22 cellular contexts compared by ENCODE assay signal in genomic region chr2:173137616-173138015, GRCh38.
DNase-seq lines count a peak whose midpoint lies in the region; ATAC-seq and TF ChIP-seq lines count a peak whose summit lies in the region.
"Had no signal": no experiment of that assay in that cellular context is flagged by ENCODE, and none has a peak within 500 bp of the region (broad histone marks: within the 10 kb centered on the region; RNA-seq: fewer than 3 reads in every experiment).

No MANE protein-coding gene starts in this region.

- H3K18ac ChIP-seq in mesendoderm (ENCODE audit: low read length) = no peak overlapping the region

- H3K9me3 ChIP-seq in Panc1 (ENCODE audit: control insufficient read depth, insufficient read depth, low read depth, low read length) = peaks cover 19% of the 10 kb centered on the region; the same call in 1 of the 2 replicates
- H3K9me3 ChIP-seq in spleen = peaks cover 0 to 1% (median 0%) of the 10 kb centered on the region in 8 donors

- H3K27ac ChIP-seq in Panc1 (ENCODE audit: low read length) (peak overlapping the region; percentile 91), mesendoderm (ENCODE audit: low read depth, low read length) (no peak overlapping the region), spleen (no peak overlapping the region)

- H3K27ac Mint-ChIP-seq in T-helper 2 cell treated with Interferon-gamma antibody and Interleukin-4, amounts not matched to agents 5 μg/mL and 100 μg/mL, for 36 hours = no peak overlapping the region
- H3K27ac Mint-ChIP-seq in central memory CD8-positive, alpha-beta T cell (ENCODE audit: low read depth) = no peak overlapping the region
- H3K27ac Mint-ChIP-seq in natural killer cell treated with Interleukin-12 subunit alpha and Interleukin-12 subunit beta and Interleukin-15 and Interleukin-18, amount 100 ng/mL, for 72 hours = peak overlapping the region; percentile 42 to 97
- H3K27ac Mint-ChIP-seq: CD8-positive, alpha-beta T cell had no signal

- no peak overlapping the region for H3K9ac ChIP-seq in mesendoderm (ENCODE audit: low read length)

- no peak for TF ChIP-seq CTCF in Panc1 (IDR thresholded peaks at IDR 0.05)
- TF ChIP-seq CTCF in spleen (IDR thresholded peaks at IDR 0.05 in 8 of 11, conservative IDR thresholded peaks at IDR 0.05 in 3 of 11) = no peak

- H4K5ac ChIP-seq in mesendoderm (ENCODE audit: low read length) = no peak overlapping the region

- no peak overlapping the region for H3K4ac ChIP-seq in mesendoderm (ENCODE audit: low read depth, low read length)

- H2AK5ac ChIP-seq in mesendoderm (ENCODE audit: low read length) = no peak overlapping the region

- no peak overlapping the region for H3K23ac ChIP-seq in mesendoderm (ENCODE audit: low read length)

- no CpG with 5 or more reads among the region's 3 CpGs for WGBS in mesendoderm (ENCODE audit: extremely low coverage, insufficient coverage, low lambda C conversion rate)
- WGBS in spleen, 5 donors = 64 to 74% (median 68%) methylated on average over 3 of the region's 3 CpGs

- no peak overlapping the region for H2BK120ac ChIP-seq in mesendoderm (ENCODE audit: low read depth, low read length)

- H3K79me2 ChIP-seq in mesendoderm (ENCODE audit: control insufficient read depth, insufficient read depth, low read length) = no peaks in the 10 kb centered on the region

- H3K4me3 ChIP-seq in Panc1 (ENCODE audit: low read depth in 2 of 2, low read length in 2 of 2) (no peak overlapping the region), mesendoderm (ENCODE audit: low read length) (no peak overlapping the region), spleen (no peak overlapping the region)

- in situ Hi-C loops in Panc1 (cut with HindIII; ENCODE audit: low pct_unique_long_range_greater_than_20kb, low sequenced_read_pairs) = no loop called here

- no peaks in the 10 kb centered on the region for H3K79me1 ChIP-seq in mesendoderm (ENCODE audit: low read length)

- H3K36me3 Mint-ChIP-seq in T-helper 2 cell treated with Interferon-gamma antibody and Interleukin-4, amounts not matched to agents 5 μg/mL and 100 μg/mL, for 36 hours (ENCODE audit: low read depth) = peaks cover 20% of the 10 kb centered on the region
- no peaks in the 10 kb centered on the region for H3K36me3 Mint-ChIP-seq in central memory CD8-positive, alpha-beta T cell (ENCODE audit: insufficient read depth)
- peaks cover 36% of the 10 kb centered on the region for H3K36me3 Mint-ChIP-seq in natural killer cell treated with Interleukin-12 subunit alpha and Interleukin-12 subunit beta and Interleukin-15 and Interleukin-18, amount 100 ng/mL, for 72 hours
- H3K36me3 Mint-ChIP-seq: CD8-positive, alpha-beta T cell had no signal

- BruUV-seq in Panc1 (replicated peaks; lab: Mats Ljungman, UMichigan) = no TSS peak

- no peak overlapping the region for H3K4me2 ChIP-seq in mesendoderm (ENCODE audit: low read length)

- H3K27me3 ChIP-seq in Panc1 (ENCODE audit: control insufficient read depth, insufficient read depth, low read length) (no peaks in the 10 kb centered on the region), mesendoderm (ENCODE audit: insufficient read depth, low read length, poor library complexity) (no peaks in the 10 kb centered on the region), spleen (replicated peaks in 1 of 7) (no peaks in the 10 kb centered on the region)

- H3K4me3 Mint-ChIP-seq in T-helper 2 cell treated with Interferon-gamma antibody and Interleukin-4, amounts not matched to agents 5 μg/mL and 100 μg/mL, for 36 hours = peak overlapping the region; percentile 30
- no peak overlapping the region for H3K4me3 Mint-ChIP-seq in central memory CD8-positive, alpha-beta T cell
- peak overlapping the region; percentile 64 for H3K4me3 Mint-ChIP-seq in natural killer cell treated with Interleukin-12 subunit alpha and Interleukin-12 subunit beta and Interleukin-15 and Interleukin-18, amount 100 ng/mL, for 72 hours
- H3K4me3 Mint-ChIP-seq: CD8-positive, alpha-beta T cell had no signal

- no peak overlapping the region for H4K8ac ChIP-seq in mesendoderm (ENCODE audit: low read depth, low read length)

- TF ChIP-seq POLR2A in spleen (IDR thresholded peaks at IDR 0.05) = no peak

- no peak overlapping the region for H3K56ac ChIP-seq in mesendoderm (ENCODE audit: low read length)

- no peak overlapping the region for H2BK15ac ChIP-seq in mesendoderm (replicated peaks; ENCODE audit: low read depth)

- no peak for DNase-seq in T-helper 2 cell treated with Interferon-gamma antibody and Interleukin-4, amounts not matched to agents 5 μg/mL and 100 μg/mL, for 36 hours (ENCODE audit: low spot score)
- DNase-seq in T-helper 2 cell (no peak), Panc1 (ENCODE audit: low read depth, low spot score) (no peak), mesendoderm (no peak), spleen (no peak)
- DNase-seq in central memory CD8-positive, alpha-beta T cell (ENCODE audit: low spot score in 2 of 2) = no peak
- no peak for DNase-seq in natural killer cell treated with Interleukin-12 subunit alpha and Interleukin-12 subunit beta and Interleukin-15 and Interleukin-18, amount 100 ng/mL, for 72 hours (ENCODE audit: low spot score)
- DNase-seq: AML-193; C1 segment of cervical spinal cord; CD8-positive, alpha-beta T cell; DND-41; GOT3; HCEC 1CT; KG1; NCI-H1694; NCI-H2081 treated with DMSO at 0.1 percent for 48 hours; NCI-H2171 treated with DMSO at 0.1 percent for 48 hours; NCI-H446; NCI-H526; RPMI8226; SIG-M5 had no signal

- ATAC-seq in Panc1 (no peak), HG03439 (IDR thresholded peaks at IDR 0.05; ENCODE audit: unreplicated experiment) (no peak)
- peak; percentile 43 for ATAC-seq in central memory CD8-positive, alpha-beta T cell (replicated peaks; ENCODE audit: extremely low read depth, poor library complexity, severe bottlenecking)
- ATAC-seq in natural killer cell treated with Interleukin-12 subunit alpha and Interleukin-12 subunit beta and Interleukin-15 and Interleukin-18, amount 100 ng/mL, for 72 hours = no peak
- ATAC-seq: CD8-positive, alpha-beta T cell had no signal

- H3K36me3 ChIP-seq in Panc1 (ENCODE audit: control insufficient read depth, insufficient read depth, low read length) (no peaks in the 10 kb centered on the region; the same call in 1 of the 2 replicates), mesendoderm (ENCODE audit: control insufficient read depth, insufficient read depth, low read length) (no peaks in the 10 kb centered on the region), spleen (no peaks in the 10 kb centered on the region)

- POLR2A ChIA-PET in Panc1 (lab: Charles Lee) = interaction anchor here (1.1 kb wide), 1 partner anchor 25 kb away, joined by 3 read pairs; no protein-coding TSS in a partner anchor

- peaks cover 15% of the 10 kb centered on the region for H3K27me3 Mint-ChIP-seq in T-helper 2 cell treated with Interferon-gamma antibody and Interleukin-4, amounts not matched to agents 5 μg/mL and 100 μg/mL, for 36 hours (ENCODE audit: low read depth)
- H3K27me3 Mint-ChIP-seq in central memory CD8-positive, alpha-beta T cell = no peaks in the 10 kb centered on the region
- H3K27me3 Mint-ChIP-seq in natural killer cell treated with Interleukin-12 subunit alpha and Interleukin-12 subunit beta and Interleukin-15 and Interleukin-18, amount 100 ng/mL, for 72 hours = peaks cover 0 to 7% of the 10 kb centered on the region in 2 donors

- peaks cover 47% of the 10 kb centered on the region for H3K4me1 Mint-ChIP-seq in T-helper 2 cell treated with Interferon-gamma antibody and Interleukin-4, amounts not matched to agents 5 μg/mL and 100 μg/mL, for 36 hours (ENCODE audit: low read depth)
- H3K4me1 Mint-ChIP-seq in central memory CD8-positive, alpha-beta T cell = peaks cover 28% of the 10 kb centered on the region
- H3K4me1 Mint-ChIP-seq in natural killer cell treated with Interleukin-12 subunit alpha and Interleukin-12 subunit beta and Interleukin-15 and Interleukin-18, amount 100 ng/mL, for 72 hours (ENCODE audit: low read depth in 2 of 2) = peaks cover 55 to 62% of the 10 kb centered on the region in 2 donors

- H3K9me3 Mint-ChIP-seq in T-helper 2 cell treated with Interferon-gamma antibody and Interleukin-4, amounts not matched to agents 5 μg/mL and 100 μg/mL, for 36 hours = peaks cover 16% of the 10 kb centered on the region
- H3K9me3 Mint-ChIP-seq in central memory CD8-positive, alpha-beta T cell = no peaks in the 10 kb centered on the region
- peaks cover 7% of the 10 kb centered on the region for H3K9me3 Mint-ChIP-seq in natural killer cell treated with Interleukin-12 subunit alpha and Interleukin-12 subunit beta and Interleukin-15 and Interleukin-18, amount 100 ng/mL, for 72 hours

- H2BK5ac ChIP-seq in mesendoderm (ENCODE audit: low read length) = no peak overlapping the region

- intact Hi-C loops in Panc1 (cut with micrococcal nuclease; ENCODE audit: unreplicated experiment) (no loop called here), spleen (cut with DNase I; ENCODE audit: low total_unique reads) (no loop called here)

- H3K4me1 ChIP-seq in Panc1 (ENCODE audit: control insufficient read depth, insufficient read depth, low read length) = peaks cover 53% of the 10 kb centered on the region
- H3K4me1 ChIP-seq in mesendoderm (ENCODE audit: control insufficient read depth, low read depth, low read length) = peaks cover 4% of the 10 kb centered on the region
- H3K4me1 ChIP-seq in spleen = peaks cover 0 to 38% (median 13%) of the 10 kb centered on the region in 6 donors

- CTCF ChIA-PET in Panc1 (lab: Charles Lee) = no interaction called here

Comparison
In these comparisons a context has a peak if more than half of its experiments do, and no peak if none do; other contexts are left out.
1. H3K27ac Mint-ChIP-seq: peak in natural killer cell treated with Interleukin-12 subunit alpha and Interleukin-12 subunit beta and Interleukin-15 and Interleukin-18, amount 100 ng/mL, for 72 hours (2 of 2); none in T-helper 2 cell treated with Interferon-gamma antibody and Interleukin-4, amounts not matched to agents 5 μg/mL and 100 μg/mL, for 36 hours (single experiment) and central memory CD8-positive, alpha-beta T cell (single experiment).